1 cellular context compared by ENCODE assay signal in the genomic region with DNA sequence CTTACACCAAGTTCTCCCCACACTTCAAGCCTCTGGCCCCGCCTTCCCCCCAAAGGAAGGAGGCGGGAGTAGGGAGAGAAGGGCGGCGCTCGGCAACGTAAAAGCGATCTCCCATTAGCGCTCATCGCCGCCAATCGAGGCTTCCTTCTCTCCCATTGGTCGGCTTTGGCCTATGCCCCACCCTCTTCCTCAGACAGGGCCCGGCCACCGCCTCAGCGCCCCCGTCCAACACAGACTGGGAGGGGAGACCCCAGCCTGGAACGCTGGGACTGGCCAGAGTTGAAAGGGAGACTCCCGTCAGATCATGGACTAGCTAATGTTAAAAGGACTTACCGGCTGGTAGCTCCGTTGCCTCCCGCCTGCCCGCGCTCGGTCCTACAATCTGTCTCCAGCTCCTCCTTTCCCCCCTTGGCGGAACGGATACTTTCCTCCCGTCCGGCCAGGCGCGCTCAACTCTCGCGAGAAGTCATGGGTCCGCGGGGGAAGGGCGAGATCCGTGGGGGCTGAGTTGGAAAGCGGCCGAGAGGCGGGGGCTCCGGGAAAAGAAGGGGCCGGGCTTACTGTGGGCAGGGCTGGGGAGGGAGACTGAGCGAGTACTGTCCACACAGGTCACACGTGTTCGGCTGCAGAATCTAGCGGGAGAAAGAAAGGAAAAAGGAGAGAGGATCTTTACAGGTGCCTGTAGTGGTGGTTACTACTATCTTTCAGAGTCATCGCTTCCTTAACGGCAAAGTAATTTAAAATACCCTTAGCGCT.
TF ChIP-seq lines count a peak whose summit lies in the region.

A gene (minus strand): TSS at position 437 of the 756 bp plus-strand sequence. CDS start 25,382 bp downstream, outside the sequence.

TF ChIP-seq in A549, 52 proteins besides CTCF, POLR2A, EP300 and RAD21 (continued from another document):
- TF ChIP-seq ESRRA (IDR thresholded peaks at IDR 0.05; ENCODE audit: borderline replicate concordance, low read length) = no peak
- no peak for TF ChIP-seq RFX5 (IDR thresholded peaks at IDR 0.05)
- peak; percentile 97 for TF ChIP-seq CHD2 (IDR thresholded peaks at IDR 0.05; ENCODE audit: low read length, partially characterized antibody)
- TF ChIP-seq FOSB (CRISPR knock-in tag; IDR thresholded peaks at IDR 0.05) = no peak
- peak; percentile 59 to 91; a peak in 4 of 5 replicates for TF ChIP-seq JUN (IDR thresholded peaks at IDR 0.05)
- TF ChIP-seq SMC3 (IDR thresholded peaks at IDR 0.05) = no peak; the same call in 2 of the 3 replicates
- TF ChIP-seq EHMT2 (IDR thresholded peaks at IDR 0.05; ENCODE audit: low read depth) = no peak
- TF ChIP-seq, protein P1, sequence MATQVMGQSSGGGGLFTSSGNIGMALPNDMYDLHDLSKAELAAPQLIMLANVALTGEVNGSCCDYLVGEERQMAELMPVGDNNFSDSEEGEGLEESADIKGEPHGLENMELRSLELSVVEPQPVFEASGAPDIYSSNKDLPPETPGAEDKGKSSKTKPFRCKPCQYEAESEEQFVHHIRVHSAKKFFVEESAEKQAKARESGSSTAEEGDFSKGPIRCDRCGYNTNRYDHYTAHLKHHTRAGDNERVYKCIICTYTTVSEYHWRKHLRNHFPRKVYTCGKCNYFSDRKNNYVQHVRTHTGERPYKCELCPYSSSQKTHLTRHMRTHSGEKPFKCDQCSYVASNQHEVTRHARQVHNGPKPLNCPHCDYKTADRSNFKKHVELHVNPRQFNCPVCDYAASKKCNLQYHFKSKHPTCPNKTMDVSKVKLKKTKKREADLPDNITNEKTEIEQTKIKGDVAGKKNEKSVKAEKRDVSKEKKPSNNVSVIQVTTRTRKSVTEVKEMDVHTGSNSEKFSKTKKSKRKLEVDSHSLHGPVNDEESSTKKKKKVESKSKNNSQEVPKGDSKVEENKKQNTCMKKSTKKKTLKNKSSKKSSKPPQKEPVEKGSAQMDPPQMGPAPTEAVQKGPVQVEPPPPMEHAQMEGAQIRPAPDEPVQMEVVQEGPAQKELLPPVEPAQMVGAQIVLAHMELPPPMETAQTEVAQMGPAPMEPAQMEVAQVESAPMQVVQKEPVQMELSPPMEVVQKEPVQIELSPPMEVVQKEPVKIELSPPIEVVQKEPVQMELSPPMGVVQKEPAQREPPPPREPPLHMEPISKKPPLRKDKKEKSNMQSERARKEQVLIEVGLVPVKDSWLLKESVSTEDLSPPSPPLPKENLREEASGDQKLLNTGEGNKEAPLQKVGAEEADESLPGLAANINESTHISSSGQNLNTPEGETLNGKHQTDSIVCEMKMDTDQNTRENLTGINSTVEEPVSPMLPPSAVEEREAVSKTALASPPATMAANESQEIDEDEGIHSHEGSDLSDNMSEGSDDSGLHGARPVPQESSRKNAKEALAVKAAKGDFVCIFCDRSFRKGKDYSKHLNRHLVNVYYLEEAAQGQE (IDR thresholded peaks at IDR 0.05) = peak; percentile 95
- TF ChIP-seq HDAC2 (IDR thresholded peaks at IDR 0.05) = no peak
- TF ChIP-seq JUNB (IDR thresholded peaks at IDR 0.05) = no peak
- TF ChIP-seq, protein P2, sequence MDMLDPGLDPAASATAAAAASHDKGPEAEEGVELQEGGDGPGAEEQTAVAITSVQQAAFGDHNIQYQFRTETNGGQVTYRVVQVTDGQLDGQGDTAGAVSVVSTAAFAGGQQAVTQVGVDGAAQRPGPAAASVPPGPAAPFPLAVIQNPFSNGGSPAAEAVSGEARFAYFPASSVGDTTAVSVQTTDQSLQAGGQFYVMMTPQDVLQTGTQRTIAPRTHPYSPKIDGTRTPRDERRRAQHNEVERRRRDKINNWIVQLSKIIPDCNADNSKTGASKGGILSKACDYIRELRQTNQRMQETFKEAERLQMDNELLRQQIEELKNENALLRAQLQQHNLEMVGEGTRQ (IDR thresholded peaks at IDR 0.05) = no peak
- TF ChIP-seq, protein P3, sequence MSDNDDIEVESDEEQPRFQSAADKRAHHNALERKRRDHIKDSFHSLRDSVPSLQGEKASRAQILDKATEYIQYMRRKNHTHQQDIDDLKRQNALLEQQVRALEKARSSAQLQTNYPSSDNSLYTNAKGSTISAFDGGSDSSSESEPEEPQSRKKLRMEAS (IDR thresholded peaks at IDR 0.05) = peak; percentile 93
- TF ChIP-seq ZSCAN20 (CRISPR knock-in tag; IDR thresholded peaks at IDR 0.05) = no peak
- no peak for TF ChIP-seq RNF2 (IDR thresholded peaks at IDR 0.05; ENCODE audit: borderline replicate concordance, low read depth)
- no peak for TF ChIP-seq RCOR1 (IDR thresholded peaks at IDR 0.05; ENCODE audit: low read depth, low read length)
- TF ChIP-seq MYC (IDR thresholded peaks at IDR 0.05; ENCODE audit: borderline replicate concordance, low read length) = peak; percentile 65; the same call in 1 of the 2 replicates
- TF ChIP-seq, protein P4, sequence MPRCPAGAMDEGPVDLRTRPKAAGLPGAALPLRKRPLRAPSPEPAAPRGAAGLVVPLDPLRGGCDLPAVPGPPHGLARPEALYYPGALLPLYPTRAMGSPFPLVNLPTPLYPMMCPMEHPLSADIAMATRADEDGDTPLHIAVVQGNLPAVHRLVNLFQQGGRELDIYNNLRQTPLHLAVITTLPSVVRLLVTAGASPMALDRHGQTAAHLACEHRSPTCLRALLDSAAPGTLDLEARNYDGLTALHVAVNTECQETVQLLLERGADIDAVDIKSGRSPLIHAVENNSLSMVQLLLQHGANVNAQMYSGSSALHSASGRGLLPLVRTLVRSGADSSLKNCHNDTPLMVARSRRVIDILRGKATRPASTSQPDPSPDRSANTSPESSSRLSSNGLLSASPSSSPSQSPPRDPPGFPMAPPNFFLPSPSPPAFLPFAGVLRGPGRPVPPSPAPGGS (IDR thresholded peaks at IDR 0.05) = peak; percentile 75; the same call in 2 of the 3 replicates
- TF ChIP-seq EHF (CRISPR knock-in tag; IDR thresholded peaks at IDR 0.05) = no peak
- TF ChIP-seq NPAS2 (CRISPR knock-in tag; IDR thresholded peaks at IDR 0.05; ENCODE audit: borderline replicate concordance) = no peak
- TF ChIP-seq TP53 (CRISPR knock-in tag; IDR thresholded peaks at IDR 0.05) = no peak
- TF ChIP-seq MAZ (IDR thresholded peaks at IDR 0.05; ENCODE audit: borderline replicate concordance, low read depth, low read length) = no peak; the same call in 1 of the 2 replicates
- TF ChIP-seq RARB (CRISPR knock-in tag; IDR thresholded peaks at IDR 0.05) = no peak
- TF ChIP-seq ZC3H11A (IDR thresholded peaks at IDR 0.05) = no peak
- TF ChIP-seq, protein P5, sequence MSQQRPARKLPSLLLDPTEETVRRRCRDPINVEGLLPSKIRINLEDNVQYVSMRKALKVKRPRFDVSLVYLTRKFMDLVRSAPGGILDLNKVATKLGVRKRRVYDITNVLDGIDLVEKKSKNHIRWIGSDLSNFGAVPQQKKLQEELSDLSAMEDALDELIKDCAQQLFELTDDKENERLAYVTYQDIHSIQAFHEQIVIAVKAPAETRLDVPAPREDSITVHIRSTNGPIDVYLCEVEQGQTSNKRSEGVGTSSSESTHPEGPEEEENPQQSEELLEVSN (IDR thresholded peaks at IDR 0.05; ENCODE audit: borderline replicate concordance, low read depth) = peak; percentile 64
- no peak for TF ChIP-seq HOXB13 (CRISPR knock-in tag; IDR thresholded peaks at IDR 0.05; ENCODE audit: low read depth)
- TF ChIP-seq, protein P6, sequence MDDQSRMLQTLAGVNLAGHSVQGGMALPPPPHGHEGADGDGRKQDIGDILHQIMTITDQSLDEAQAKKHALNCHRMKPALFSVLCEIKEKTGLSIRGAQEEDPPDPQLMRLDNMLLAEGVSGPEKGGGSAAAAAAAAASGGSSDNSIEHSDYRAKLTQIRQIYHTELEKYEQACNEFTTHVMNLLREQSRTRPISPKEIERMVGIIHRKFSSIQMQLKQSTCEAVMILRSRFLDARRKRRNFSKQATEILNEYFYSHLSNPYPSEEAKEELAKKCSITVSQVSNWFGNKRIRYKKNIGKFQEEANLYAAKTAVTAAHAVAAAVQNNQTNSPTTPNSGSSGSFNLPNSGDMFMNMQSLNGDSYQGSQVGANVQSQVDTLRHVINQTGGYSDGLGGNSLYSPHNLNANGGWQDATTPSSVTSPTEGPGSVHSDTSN (IDR thresholded peaks at IDR 0.05) = peak; percentile 98
- peak; percentile 95 for TF ChIP-seq GATA3 (IDR thresholded peaks at IDR 0.05; ENCODE audit: borderline replicate concordance)
- TF ChIP-seq ZFP36 (IDR thresholded peaks at IDR 0.05; ENCODE audit: borderline replicate concordance, partially characterized antibody) = no peak
- no peak for TF ChIP-seq HOXA7 (CRISPR knock-in tag; IDR thresholded peaks at IDR 0.05)
- TF ChIP-seq PHF8 (IDR thresholded peaks at IDR 0.05; ENCODE audit: borderline replicate concordance, low read depth) = peak; percentile 69; the same call in 1 of the 2 replicates
- TF ChIP-seq CBX8 (IDR thresholded peaks at IDR 0.05) = no peak
- no peak for TF ChIP-seq MAFK (IDR thresholded peaks at IDR 0.05; ENCODE audit: partially characterized antibody)
- TF ChIP-seq HEYL (CRISPR knock-in tag; IDR thresholded peaks at IDR 0.05) = no peak
- no peak for TF ChIP-seq CBX2 (IDR thresholded peaks at IDR 0.05; ENCODE audit: borderline replicate concordance, low read depth)
- TF ChIP-seq HOXB5 (CRISPR knock-in tag; IDR thresholded peaks at IDR 0.05) = no peak
- TF ChIP-seq NFE2L2 (conservative IDR thresholded peaks at IDR 0.05; ENCODE audit: low read length) = no peak
- TF ChIP-seq FOSL2 (IDR thresholded peaks at IDR 0.05) = no peak
- no peak for TF ChIP-seq FOSL2 (CRISPR knock-in tag; IDR thresholded peaks at IDR 0.05)
- TF ChIP-seq KDM1A (IDR thresholded peaks at IDR 0.05; ENCODE audit: low read depth) = no peak
- TF ChIP-seq, protein P7, sequence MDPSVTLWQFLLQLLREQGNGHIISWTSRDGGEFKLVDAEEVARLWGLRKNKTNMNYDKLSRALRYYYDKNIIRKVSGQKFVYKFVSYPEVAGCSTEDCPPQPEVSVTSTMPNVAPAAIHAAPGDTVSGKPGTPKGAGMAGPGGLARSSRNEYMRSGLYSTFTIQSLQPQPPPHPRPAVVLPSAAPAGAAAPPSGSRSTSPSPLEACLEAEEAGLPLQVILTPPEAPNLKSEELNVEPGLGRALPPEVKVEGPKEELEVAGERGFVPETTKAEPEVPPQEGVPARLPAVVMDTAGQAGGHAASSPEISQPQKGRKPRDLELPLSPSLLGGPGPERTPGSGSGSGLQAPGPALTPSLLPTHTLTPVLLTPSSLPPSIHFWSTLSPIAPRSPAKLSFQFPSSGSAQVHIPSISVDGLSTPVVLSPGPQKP (IDR thresholded peaks at IDR 0.05; ENCODE audit: low read depth, low read length) = no peak
- no peak for TF ChIP-seq CHD4 (IDR thresholded peaks at IDR 0.05; ENCODE audit: borderline replicate concordance)
